7 cellular contexts compared by ENCODE assay signal in the genomic region with DNA sequence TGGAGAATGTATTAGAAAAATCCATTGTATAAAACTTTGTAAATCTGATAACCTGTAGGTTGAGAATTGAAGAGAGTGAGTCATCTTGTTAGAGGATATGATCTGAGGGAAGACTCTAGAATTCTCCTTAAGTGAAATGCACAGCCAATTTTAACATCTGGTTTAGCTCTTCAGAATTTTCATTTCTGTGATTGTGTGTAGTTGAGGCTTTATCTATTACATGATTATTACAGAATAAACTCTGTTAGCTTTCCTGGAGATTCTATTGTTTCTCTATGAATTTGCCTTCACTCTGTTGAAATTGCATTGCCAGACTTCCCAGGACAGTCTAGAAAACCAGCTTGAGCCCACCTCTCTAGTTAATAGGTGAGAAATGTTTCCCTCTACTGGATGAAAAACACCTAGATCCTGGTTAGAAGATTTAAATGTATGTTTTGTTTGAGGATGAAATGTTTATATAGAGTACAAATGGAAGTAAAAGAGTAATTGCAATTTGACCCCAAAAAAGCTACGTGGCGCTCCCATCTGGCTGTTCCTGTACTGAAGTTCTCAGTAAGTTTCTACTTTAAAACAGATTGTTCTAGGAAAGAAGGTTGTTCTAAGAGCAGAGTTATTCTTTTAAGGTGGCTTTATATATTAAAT. TPM values are rescaled to one million over a fixed set of nuclear protein-coding genes. Genes with fewer than 3 reads are reported as not detected.
DNase-seq lines count a peak whose midpoint lies in the region; ATAC-seq, FAIRE-seq and TF ChIP-seq lines count a peak whose summit lies in the region.

No MANE protein-coding gene starts in this region.

- TF ChIP-seq CTCF in GM10266 (IDR thresholded peaks at IDR 0.05; ENCODE audit: control insufficient read depth, insufficient read depth, low read depth, missing control alignments), result peak; percentile 34
- TF ChIP-seq CTCF in astrocyte of the cerebellum (IDR thresholded peaks at IDR 0.05; ENCODE audit: low read depth, low read length, missing control alignments), result peak; percentile 45
- TF ChIP-seq CTCF in lower lobe of right lung (IDR thresholded peaks at IDR 0.05), result no peak

- intact Hi-C loops in lower lobe of right lung (cut with DNase I), result no loop called here

- no peak for ATAC-seq in lower lobe of right lung

- H3K27me3 ChIP-seq in lower lobe of right lung (ENCODE audit: low read depth), result no peaks in the 10 kb centered on the region

- no peaks in the 10 kb centered on the region for H3K9me3 ChIP-seq in lower lobe of right lung

- FAIRE-seq in H54 (lab: Jason Lieb, UNC), result no peak

- H3K4me3 ChIP-seq in astrocyte of the cerebellum (ENCODE audit: low read depth, low read length) (peak overlapping the region; percentile 63), lower lobe of right lung (peak overlapping the region; percentile 77)

- in situ Hi-C loops in astrocyte of the cerebellum (cut with HindIII; ENCODE audit: low sequenced_read_pairs), result loop anchor here (5.0 kb wide), 1 partner anchor 393 kb away; no protein-coding TSS in a partner anchor

- no peak for TF ChIP-seq POLR2A in H54 (IDR thresholded peaks at IDR 0.05; ENCODE audit: low read depth, low read length)

- peaks cover 67% of the 10 kb centered on the region for H3K4me1 ChIP-seq in lower lobe of right lung

- DNase-seq in GM10266 (ENCODE audit: extremely low spot score), result no peak
- peak; percentile 66 for DNase-seq in NCI-H1105 treated with DMSO at 0.1 percent for 48 hours (lab: John Stamatoyannopoulos, UW)
- DNase-seq in astrocyte of the cerebellum (ENCODE audit: low read depth), result no peak
- no peak for DNase-seq in lower lobe of right lung
- DNase-seq in NCI-H2029 treated with DMSO at 0.1 percent for 48 hours (lab: John Stamatoyannopoulos, UW), result no peak
- no peak for DNase-seq in H54 (ENCODE audit: insufficient read length, low spot score)
- no peak for DNase-seq in glomerular visceral epithelial cell (ENCODE audit: extremely low spot score)

- H3K36me3 ChIP-seq in lower lobe of right lung, result no peaks in the 10 kb centered on the region

- peak overlapping the region; percentile 89 for H3K27ac ChIP-seq in lower lobe of right lung

RNA-seq across cellular contexts. Expression of gene NUDT4, which starts 2.9 kb away (rescaled TPM):
- total RNA-seq in lower lobe of right lung, result 56.8 TPM
